Comparison of ENCODE assay signal across 8 cellular contexts in genomic region chr11:8639655-8640054, GRCh38. TPM values are rescaled to one million over a fixed set of nuclear protein-coding genes. Genes with fewer than 3 reads are reported as not detected.
"Had no signal": no experiment of that assay in that cellular context is flagged by ENCODE, and none has a peak within 500 bp of the region (broad histone marks: within the 10 kb centered on the region; RNA-seq: fewer than 3 reads in every experiment).

No MANE protein-coding gene starts in this region.

- H3K4me1 ChIP-seq: HAP-1 had no signal

- H3K4me3 ChIP-seq: GM23338, HAP-1, K562 had no signal

- H3K4me3 Mint-ChIP-seq: GM23338, HFFc6 had no signal

- H3K27ac ChIP-seq: HL-60 had no signal

- H3K9me3 ChIP-seq: HAP-1 had no signal

- H2AFZ ChIP-seq: GM23338 had no signal

- H3K27ac Mint-ChIP-seq: GM23338, HFFc6 had no signal

- ATAC-seq: HCT116, K562 had no signal

- DNase-seq: H7, HFFc6, IMR-90 had no signal

- H3K9me3 Mint-ChIP-seq: GM23338 had no signal

RNA-seq across cellular contexts. Expression of gene STK33, which starts 45.6 kb away (rescaled TPM):
- total RNA-seq: K562 had no signal
- polyA plus RNA-seq: K562 had no signal
